ENCODE assay signal across 8 cellular contexts in genomic region chr7:27739301-27739913, GRCh38. TPM values are rescaled to one million over a fixed set of nuclear protein-coding genes. Genes with fewer than 3 reads are reported as not detected.
DNase-seq lines count a peak whose midpoint lies in the region; ATAC-seq, FAIRE-seq and TF ChIP-seq lines count a peak whose summit lies in the region.

No MANE protein-coding gene starts in this region.

- no peaks in the 10 kb centered on the region for H3K27me3 ChIP-seq in CD4-positive, alpha-beta T cell (ENCODE audit: control insufficient read depth, insufficient read depth, low read length)
- no peaks in the 10 kb centered on the region for H3K27me3 ChIP-seq in endocrine pancreas (ENCODE audit: control insufficient read depth, insufficient read depth, low read length)

- no peaks in the 10 kb centered on the region for H3K9me3 Mint-ChIP-seq in CD4-positive, alpha-beta T cell
- H3K9me3 Mint-ChIP-seq in naive B cell: peaks cover 0 to 2% (median 0%) of the 10 kb centered on the region in 7 donors

- no peaks in the 10 kb centered on the region for H3K27me3 Mint-ChIP-seq in CD4-positive, alpha-beta T cell
- H3K27me3 Mint-ChIP-seq in naive B cell: peaks cover 0 to 5% (median 0%) of the 10 kb centered on the region in 3 donors

- H3K36me3 ChIP-seq in endocrine pancreas (ENCODE audit: control insufficient read depth, insufficient read depth, low read length): no peaks in the 10 kb centered on the region

- peak overlapping the region; percentile 99 for H3K27ac ChIP-seq in CD4-positive, alpha-beta T cell (ENCODE audit: low read depth, low read length)

- H3K36me3 Mint-ChIP-seq in CD4-positive, alpha-beta T cell (ENCODE audit: low read depth): peaks cover 35% of the 10 kb centered on the region
- peaks cover 0 to 8% of the 10 kb centered on the region in 2 donors for H3K36me3 Mint-ChIP-seq in naive B cell

- peaks cover 47% of the 10 kb centered on the region for H3K4me1 Mint-ChIP-seq in CD4-positive, alpha-beta T cell (ENCODE audit: low read depth)
- peaks cover 15 to 40% (median 30%) of the 10 kb centered on the region in 3 donors for H3K4me1 Mint-ChIP-seq in naive B cell

- H3K4me1 ChIP-seq in endocrine pancreas (ENCODE audit: control insufficient read depth, insufficient read depth, low read length): no peaks in the 10 kb centered on the region

- peak overlapping the region; percentile 99 for H3K4me3 Mint-ChIP-seq in CD4-positive, alpha-beta T cell
- peak overlapping the region; percentile 94 to 100 (median 99) for H3K4me3 Mint-ChIP-seq in naive B cell

- TF ChIP-seq CTCF in CD4-positive, alpha-beta T cell (IDR thresholded peaks at IDR 0.05): no peak

- intact Hi-C loops in CD4-positive, alpha-beta T cell (cut with DNase I, micrococcal nuclease): loop anchor here in 1 of 2 experiments (1.0 to 10.0 kb wide), 2 partner anchors 76 to 445 kb away; partner anchors contain the start of gene JAZF1

- FAIRE-seq in urothelium cell line (lab: Jason Lieb, UNC): no peak

- peak in 3 of 10 experiments; percentile 1 to 34 (median 1) for DNase-seq in CD4-positive, alpha-beta T cell
- DNase-seq in SHP77 (lab: John Stamatoyannopoulos, UW) (peak; percentile 80 to 83), naive B cell (no peak), urothelium cell line (ENCODE audit: low spot score) (no peak), dedifferentiated amniotic fluid mesenchymal stem cell (ENCODE audit: extremely low spot score) (no peak)

- H3K9ac ChIP-seq in endocrine pancreas (ENCODE audit: control insufficient read depth, insufficient read depth, low read length): peak overlapping the region; percentile 71

- peak overlapping the region; percentile 98 for H3K27ac Mint-ChIP-seq in CD4-positive, alpha-beta T cell
- H3K27ac Mint-ChIP-seq in naive B cell: peak overlapping the region; percentile 98 to 99 (median 98)

- H3K4me3 ChIP-seq in endocrine pancreas (ENCODE audit: control insufficient read depth, insufficient read depth, low read length): peak overlapping the region; percentile 96

- ATAC-seq in CD4-positive, alpha-beta T cell (ENCODE audit: poor library complexity): peak; percentile 15
- ATAC-seq in GM18867 (IDR thresholded peaks at IDR 0.05; ENCODE audit: unreplicated experiment): peak; percentile 29
- peak; percentile 30 for ATAC-seq in HG03097 (IDR thresholded peaks at IDR 0.05; ENCODE audit: low FRiP score, unreplicated experiment)
- peak; percentile 2 for ATAC-seq in naive B cell (ENCODE audit: low read depth in 2 of 2)

- CTCF ChIA-PET in CD4-positive, alpha-beta T cell (lab: Charles Lee): interaction anchor here (2.3 kb wide), 1 partner anchor 77 kb away, joined by 9 read pairs; the partner anchor contains the start of gene HIBADH

- POLR2A ChIA-PET in CD4-positive, alpha-beta T cell (lab: Charles Lee): interaction anchor here (1.2 to 3.7 kb wide), 3 partner anchors 13 to 77 kb away, joined by 5 to 116 read pairs (median 7); partner anchors contain the start of gene HIBADH

- no peaks in the 10 kb centered on the region for H3K9me3 ChIP-seq in CD4-positive, alpha-beta T cell (ENCODE audit: control insufficient read depth, low read length)
- no peaks in the 10 kb centered on the region for H3K9me3 ChIP-seq in endocrine pancreas (ENCODE audit: control insufficient read depth, low read length)

RNA-seq across cellular contexts. Expression of gene TAX1BP1, which starts 0.6 kb away (rescaled TPM):
- 100 to 1,000 TPM; 115 TPM for total RNA-seq in CD4-positive, alpha-beta T cell
- 100 to 1,000 TPM in 3 of 6 donors, 10 to 100 TPM in 3; 89.4 to 111 (median 100) TPM for polyA plus RNA-seq in naive B cell (ENCODE audit: low read depth in 6 of 6)

Comparison
In these comparisons a context has a peak if more than half of its experiments do, and no peak if none do; other contexts are left out.
1. DNase-seq: peak in SHP77 (2 of 2); none in naive B cell (single experiment), urothelium cell line (single experiment) and dedifferentiated amniotic fluid mesenchymal stem cell (single experiment).
2. Peak in every context shown above with its lines, with median percentiles within 50 percentile points of each other: ATAC-seq.